1 cellular context compared by ENCODE assay signal in the genomic region with DNA sequence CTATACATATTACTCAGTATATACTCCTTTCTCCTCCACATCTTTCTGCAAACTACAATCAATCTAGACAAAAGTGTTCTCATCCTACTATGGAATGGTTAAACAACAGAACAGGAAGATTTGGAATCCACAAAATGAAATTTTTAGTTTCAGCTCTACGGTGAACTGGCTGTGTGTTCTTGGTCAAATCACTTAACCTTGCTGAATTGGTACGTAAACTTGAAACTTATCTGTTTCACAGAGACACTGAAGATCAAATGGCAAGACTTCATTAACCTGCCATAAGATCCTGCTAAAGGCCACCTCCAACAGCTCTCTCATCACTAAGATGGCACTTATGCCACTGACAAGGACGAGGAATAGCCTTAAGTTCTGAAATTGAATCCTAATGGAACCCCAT.
TF ChIP-seq lines count a peak whose summit lies in the region.

No MANE protein-coding gene starts in this region.

TF ChIP-seq in GM12878, 131 proteins besides CTCF, POLR2A, EP300 and RAD21:
- TF ChIP-seq, protein P1, sequence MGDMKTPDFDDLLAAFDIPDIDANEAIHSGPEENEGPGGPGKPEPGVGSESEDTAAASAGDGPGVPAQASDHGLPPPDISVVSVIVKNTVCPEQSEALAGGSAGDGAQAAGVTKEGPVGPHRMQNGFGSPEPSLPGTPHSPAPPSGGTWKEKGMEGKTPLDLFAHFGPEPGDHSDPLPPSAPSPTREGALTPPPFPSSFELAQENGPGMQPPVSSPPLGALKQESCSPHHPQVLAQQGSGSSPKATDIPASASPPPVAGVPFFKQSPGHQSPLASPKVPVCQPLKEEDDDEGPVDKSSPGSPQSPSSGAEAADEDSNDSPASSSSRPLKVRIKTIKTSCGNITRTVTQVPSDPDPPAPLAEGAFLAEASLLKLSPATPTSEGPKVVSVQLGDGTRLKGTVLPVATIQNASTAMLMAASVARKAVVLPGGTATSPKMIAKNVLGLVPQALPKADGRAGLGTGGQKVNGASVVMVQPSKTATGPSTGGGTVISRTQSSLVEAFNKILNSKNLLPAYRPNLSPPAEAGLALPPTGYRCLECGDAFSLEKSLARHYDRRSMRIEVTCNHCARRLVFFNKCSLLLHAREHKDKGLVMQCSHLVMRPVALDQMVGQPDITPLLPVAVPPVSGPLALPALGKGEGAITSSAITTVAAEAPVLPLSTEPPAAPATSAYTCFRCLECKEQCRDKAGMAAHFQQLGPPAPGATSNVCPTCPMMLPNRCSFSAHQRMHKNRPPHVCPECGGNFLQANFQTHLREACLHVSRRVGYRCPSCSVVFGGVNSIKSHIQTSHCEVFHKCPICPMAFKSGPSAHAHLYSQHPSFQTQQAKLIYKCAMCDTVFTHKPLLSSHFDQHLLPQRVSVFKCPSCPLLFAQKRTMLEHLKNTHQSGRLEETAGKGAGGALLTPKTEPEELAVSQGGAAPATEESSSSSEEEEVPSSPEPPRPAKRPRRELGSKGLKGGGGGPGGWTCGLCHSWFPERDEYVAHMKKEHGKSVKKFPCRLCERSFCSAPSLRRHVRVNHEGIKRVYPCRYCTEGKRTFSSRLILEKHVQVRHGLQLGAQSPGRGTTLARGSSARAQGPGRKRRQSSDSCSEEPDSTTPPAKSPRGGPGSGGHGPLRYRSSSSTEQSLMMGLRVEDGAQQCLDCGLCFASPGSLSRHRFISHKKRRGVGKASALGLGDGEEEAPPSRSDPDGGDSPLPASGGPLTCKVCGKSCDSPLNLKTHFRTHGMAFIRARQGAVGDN (IDR thresholded peaks at IDR 0.05), result no peak
- TF ChIP-seq, protein P2, sequence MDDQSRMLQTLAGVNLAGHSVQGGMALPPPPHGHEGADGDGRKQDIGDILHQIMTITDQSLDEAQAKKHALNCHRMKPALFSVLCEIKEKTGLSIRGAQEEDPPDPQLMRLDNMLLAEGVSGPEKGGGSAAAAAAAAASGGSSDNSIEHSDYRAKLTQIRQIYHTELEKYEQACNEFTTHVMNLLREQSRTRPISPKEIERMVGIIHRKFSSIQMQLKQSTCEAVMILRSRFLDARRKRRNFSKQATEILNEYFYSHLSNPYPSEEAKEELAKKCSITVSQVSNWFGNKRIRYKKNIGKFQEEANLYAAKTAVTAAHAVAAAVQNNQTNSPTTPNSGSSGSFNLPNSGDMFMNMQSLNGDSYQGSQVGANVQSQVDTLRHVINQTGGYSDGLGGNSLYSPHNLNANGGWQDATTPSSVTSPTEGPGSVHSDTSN (IDR thresholded peaks at IDR 0.05; ENCODE audit: insufficient replicate concordance, low read depth, low read length), result no peak
- TF ChIP-seq SUZ12 (IDR thresholded peaks at IDR 0.05; ENCODE audit: unreplicated experiment), result no peak
- TF ChIP-seq EED (IDR thresholded peaks at IDR 0.05; ENCODE audit: low read depth), result no peak
- TF ChIP-seq, protein P3, sequence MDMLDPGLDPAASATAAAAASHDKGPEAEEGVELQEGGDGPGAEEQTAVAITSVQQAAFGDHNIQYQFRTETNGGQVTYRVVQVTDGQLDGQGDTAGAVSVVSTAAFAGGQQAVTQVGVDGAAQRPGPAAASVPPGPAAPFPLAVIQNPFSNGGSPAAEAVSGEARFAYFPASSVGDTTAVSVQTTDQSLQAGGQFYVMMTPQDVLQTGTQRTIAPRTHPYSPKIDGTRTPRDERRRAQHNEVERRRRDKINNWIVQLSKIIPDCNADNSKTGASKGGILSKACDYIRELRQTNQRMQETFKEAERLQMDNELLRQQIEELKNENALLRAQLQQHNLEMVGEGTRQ (IDR thresholded peaks at IDR 0.05; ENCODE audit: borderline replicate concordance, low read depth, low read length), result no peak
- TF ChIP-seq ASH2L (IDR thresholded peaks at IDR 0.05; ENCODE audit: borderline replicate concordance, low read depth), result no peak
- TF ChIP-seq SIN3A (IDR thresholded peaks at IDR 0.05; ENCODE audit: low read depth, low read length), result no peak
- TF ChIP-seq, protein P4, sequence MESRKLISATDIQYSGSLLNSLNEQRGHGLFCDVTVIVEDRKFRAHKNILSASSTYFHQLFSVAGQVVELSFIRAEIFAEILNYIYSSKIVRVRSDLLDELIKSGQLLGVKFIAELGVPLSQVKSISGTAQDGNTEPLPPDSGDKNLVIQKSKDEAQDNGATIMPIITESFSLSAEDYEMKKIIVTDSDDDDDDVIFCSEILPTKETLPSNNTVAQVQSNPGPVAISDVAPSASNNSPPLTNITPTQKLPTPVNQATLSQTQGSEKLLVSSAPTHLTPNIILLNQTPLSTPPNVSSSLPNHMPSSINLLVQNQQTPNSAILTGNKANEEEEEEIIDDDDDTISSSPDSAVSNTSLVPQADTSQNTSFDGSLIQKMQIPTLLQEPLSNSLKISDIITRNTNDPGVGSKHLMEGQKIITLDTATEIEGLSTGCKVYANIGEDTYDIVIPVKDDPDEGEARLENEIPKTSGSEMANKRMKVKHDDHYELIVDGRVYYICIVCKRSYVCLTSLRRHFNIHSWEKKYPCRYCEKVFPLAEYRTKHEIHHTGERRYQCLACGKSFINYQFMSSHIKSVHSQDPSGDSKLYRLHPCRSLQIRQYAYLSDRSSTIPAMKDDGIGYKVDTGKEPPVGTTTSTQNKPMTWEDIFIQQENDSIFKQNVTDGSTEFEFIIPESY (IDR thresholded peaks at IDR 0.05), result no peak
- no peak for TF ChIP-seq ETV6 (conservative IDR thresholded peaks at IDR 0.05 in 1 of 2, IDR thresholded peaks at IDR 0.05 in 1 of 2; ENCODE audit: borderline replicate concordance in 1 of 2, low read depth in 1 of 2)
- TF ChIP-seq, protein P5, sequence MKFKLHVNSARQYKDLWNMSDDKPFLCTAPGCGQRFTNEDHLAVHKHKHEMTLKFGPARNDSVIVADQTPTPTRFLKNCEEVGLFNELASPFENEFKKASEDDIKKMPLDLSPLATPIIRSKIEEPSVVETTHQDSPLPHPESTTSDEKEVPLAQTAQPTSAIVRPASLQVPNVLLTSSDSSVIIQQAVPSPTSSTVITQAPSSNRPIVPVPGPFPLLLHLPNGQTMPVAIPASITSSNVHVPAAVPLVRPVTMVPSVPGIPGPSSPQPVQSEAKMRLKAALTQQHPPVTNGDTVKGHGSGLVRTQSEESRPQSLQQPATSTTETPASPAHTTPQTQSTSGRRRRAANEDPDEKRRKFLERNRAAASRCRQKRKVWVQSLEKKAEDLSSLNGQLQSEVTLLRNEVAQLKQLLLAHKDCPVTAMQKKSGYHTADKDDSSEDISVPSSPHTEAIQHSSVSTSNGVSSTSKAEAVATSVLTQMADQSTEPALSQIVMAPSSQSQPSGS (IDR thresholded peaks at IDR 0.05; ENCODE audit: low read length), result no peak
- no peak for TF ChIP-seq MEF2A (IDR thresholded peaks at IDR 0.05; ENCODE audit: insufficient read depth, low read depth, low read length)
- TF ChIP-seq, protein P6, sequence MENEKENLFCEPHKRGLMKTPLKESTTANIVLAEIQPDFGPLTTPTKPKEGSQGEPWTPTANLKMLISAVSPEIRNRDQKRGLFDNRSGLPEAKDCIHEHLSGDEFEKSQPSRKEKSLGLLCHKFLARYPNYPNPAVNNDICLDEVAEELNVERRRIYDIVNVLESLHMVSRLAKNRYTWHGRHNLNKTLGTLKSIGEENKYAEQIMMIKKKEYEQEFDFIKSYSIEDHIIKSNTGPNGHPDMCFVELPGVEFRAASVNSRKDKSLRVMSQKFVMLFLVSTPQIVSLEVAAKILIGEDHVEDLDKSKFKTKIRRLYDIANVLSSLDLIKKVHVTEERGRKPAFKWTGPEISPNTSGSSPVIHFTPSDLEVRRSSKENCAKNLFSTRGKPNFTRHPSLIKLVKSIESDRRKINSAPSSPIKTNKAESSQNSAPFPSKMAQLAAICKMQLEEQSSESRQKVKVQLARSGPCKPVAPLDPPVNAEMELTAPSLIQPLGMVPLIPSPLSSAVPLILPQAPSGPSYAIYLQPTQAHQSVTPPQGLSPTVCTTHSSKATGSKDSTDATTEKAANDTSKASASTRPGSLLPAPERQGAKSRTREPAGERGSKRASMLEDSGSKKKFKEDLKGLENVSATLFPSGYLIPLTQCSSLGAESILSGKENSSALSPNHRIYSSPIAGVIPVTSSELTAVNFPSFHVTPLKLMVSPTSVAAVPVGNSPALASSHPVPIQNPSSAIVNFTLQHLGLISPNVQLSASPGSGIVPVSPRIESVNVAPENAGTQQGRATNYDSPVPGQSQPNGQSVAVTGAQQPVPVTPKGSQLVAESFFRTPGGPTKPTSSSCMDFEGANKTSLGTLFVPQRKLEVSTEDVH (IDR thresholded peaks at IDR 0.05; ENCODE audit: low read depth, partially characterized antibody), result no peak
